ENCODE assay signal across 36 cellular contexts in genomic region chr7:17101207-17101696, GRCh38.
"Had no signal": no experiment of that assay in that cellular context is flagged by ENCODE, and none has a peak within 500 bp of the region (broad histone marks: within the 10 kb centered on the region; RNA-seq: fewer than 3 reads in every experiment).

No MANE protein-coding gene starts in this region.

- H3K36me3 Mint-ChIP-seq: activated naive CD4-positive, alpha-beta T cell treated with anti-CD3 and anti-CD28 coated beads, Interleukin-2, amount 10 ng/mL, durations not matched to agents 7 days and 5 days; activated naive CD4-positive, alpha-beta T cell treated with anti-CD3 and anti-CD28 coated beads, Interleukin-2, amount 50 U/mL, for 24 hours; activated naive CD8-positive, alpha-beta T cell; brain had no signal

- H3K27me3 Mint-ChIP-seq: activated B cell treated with CpG ODN at 0.5 μM for 24 hours; activated CD4-positive, alpha-beta memory T cell treated with anti-CD3 and anti-CD28 coated beads, Interleukin-2, amount 10 ng/mL, durations not matched to agents 7 days and 5 days; activated CD8-positive, alpha-beta memory T cell treated with anti-CD3 and anti-CD28 coated beads, Interleukin-2, amount 10 ng/mL, durations not matched to agents 7 days and 5 days; activated naive CD4-positive, alpha-beta T cell treated with anti-CD3 and anti-CD28 coated beads, Interleukin-2, amount 10 ng/mL, durations not matched to agents 7 days and 5 days; activated naive CD4-positive, alpha-beta T cell treated with anti-CD3 and anti-CD28 coated beads, Interleukin-2, amount 50 U/mL, for 24 hours; activated naive CD8-positive, alpha-beta T cell; activated naive CD8-positive, alpha-beta T cell treated with anti-CD3 and anti-CD28 coated beads, Interleukin-2, amount 10 ng/mL, durations not matched to agents 7 days and 5 days; activated naive CD8-positive, alpha-beta T cell treated with anti-CD3 and anti-CD28 coated beads, Interleukin-2, amount 50 U/mL, for 24 hours; activated T-cell treated with anti-CD3 and anti-CD28 coated beads, Interleukin-2, amount 50 U/mL, for 24 hours; central memory CD8-positive, alpha-beta T cell had no signal

- H3K27me3 ChIP-seq: ascending aorta, cardiac muscle cell had no signal

- FAIRE-seq: bronchial epithelial cell, TTC549 had no signal

- H3K4me3 ChIP-seq: ascending aorta, cardiac muscle cell had no signal

- DNase-seq: activated B cell treated with CpG ODN at 0.5 μM for 24 hours; activated CD4-positive, alpha-beta memory T cell treated with anti-CD3 and anti-CD28 coated beads, Interleukin-2, amount 10 ng/mL, durations not matched to agents 7 days and 5 days; activated CD4-positive, alpha-beta T cell treated with anti-CD3 and anti-CD28 coated beads for 4 hours; activated CD4-positive, alpha-beta T cell treated with anti-CD3 and anti-CD28 coated beads, Interleukin-2, amount 10 ng/mL, durations not matched to agents 7 days and 5 days; activated CD4-positive, alpha-beta T cell treated with anti-CD3 and anti-CD28 coated beads, Interleukin-2, amount 50 U/mL, for 48 hours; activated CD4-positive, CD25-positive, alpha-beta regulatory T cell treated with anti-CD3 and anti-CD28 coated beads, Interleukin-2, amount 50 U/mL, for 72 hours; activated CD8-positive, alpha-beta memory T cell treated with anti-CD3 and anti-CD28 coated beads for 24 hours; activated CD8-positive, alpha-beta memory T cell treated with anti-CD3 and anti-CD28 coated beads, Interleukin-2, amount 10 ng/mL, durations not matched to agents 7 days and 5 days; activated CD8-positive, alpha-beta memory T cell treated with anti-CD3 and anti-CD28 coated beads, Interleukin-2, amount 50 U/mL, for 48 hours; activated CD8-positive, alpha-beta T cell treated with anti-CD3 and anti-CD28 coated beads, Interleukin-2, amount 10 ng/mL, durations not matched to agents 7 days and 5 days; activated effector memory CD4-positive, alpha-beta T cell treated with Interleukin-2 at 50 U/mL for 16 hours; activated gamma-delta T cell; activated naive CD4-positive, alpha-beta T cell treated with anti-CD3 and anti-CD28 coated beads, Interleukin-2, amount 10 ng/mL, durations not matched to agents 7 days and 5 days; activated naive CD4-positive, alpha-beta T cell treated with Interleukin-2 at 50 U/mL for 16 hours; activated naive CD8-positive, alpha-beta T cell treated with anti-CD3 and anti-CD28 coated beads, Interleukin-2, amount 10 ng/mL, durations not matched to agents 7 days and 5 days; activated naive CD8-positive, alpha-beta T cell treated with anti-CD3 and anti-CD28 coated beads, Interleukin-2, amount 50 U/mL, for 24 hours; activated T-cell treated with anti-CD3 and anti-CD28 coated beads, Interleukin-2, amount 50 U/mL, for 24 hours; activated T-cell treated with anti-CD3 and anti-CD28 coated beads, Interleukin-2, amount 50 U/mL, for 48 hours; amygdala; anterior cingulate cortex; caudate nucleus; cerebellar nuclear complex; T-helper 2 cell; T-helper 9 cell had no signal

- H3K9me3 ChIP-seq: ascending aorta had no signal

- ATAC-seq: activated CD8-positive, alpha-beta memory T cell treated with anti-CD3 and anti-CD28 coated beads, Interleukin-2, amount 10 ng/mL, durations not matched to agents 7 days and 5 days; activated CD8-positive, alpha-beta T cell treated with anti-CD3 and anti-CD28 coated beads, Interleukin-2, amount 10 ng/mL, durations not matched to agents 7 days and 5 days; activated naive CD8-positive, alpha-beta T cell treated with anti-CD3 and anti-CD28 coated beads, Interleukin-2, amount 50 U/mL, for 24 hours had no signal

- H3K4me3 Mint-ChIP-seq: activated B cell treated with CpG ODN at 0.5 μM for 24 hours; activated CD4-positive, alpha-beta memory T cell treated with anti-CD3 and anti-CD28 coated beads, Interleukin-2, amount 10 ng/mL, durations not matched to agents 7 days and 5 days; activated CD4-positive, alpha-beta T cell treated with anti-CD3 and anti-CD28 coated beads, Interleukin-2, amount 10 ng/mL, durations not matched to agents 7 days and 5 days; activated CD8-positive, alpha-beta memory T cell treated with anti-CD3 and anti-CD28 coated beads, Interleukin-2, amount 10 ng/mL, durations not matched to agents 7 days and 5 days; activated CD8-positive, alpha-beta T cell treated with anti-CD3 and anti-CD28 coated beads, Interleukin-2, amount 10 ng/mL, durations not matched to agents 7 days and 5 days; activated naive CD4-positive, alpha-beta T cell treated with anti-CD3 and anti-CD28 coated beads, Interleukin-2, amount 10 ng/mL, durations not matched to agents 7 days and 5 days; activated naive CD4-positive, alpha-beta T cell treated with anti-CD3 and anti-CD28 coated beads, Interleukin-2, amount 50 U/mL, for 24 hours; activated naive CD8-positive, alpha-beta T cell; activated naive CD8-positive, alpha-beta T cell treated with anti-CD3 and anti-CD28 coated beads, Interleukin-2, amount 10 ng/mL, durations not matched to agents 7 days and 5 days; activated naive CD8-positive, alpha-beta T cell treated with anti-CD3 and anti-CD28 coated beads, Interleukin-2, amount 50 U/mL, for 24 hours; activated T-cell treated with anti-CD3 and anti-CD28 coated beads, Interleukin-2, amount 50 U/mL, for 24 hours; brain; central memory CD8-positive, alpha-beta T cell; T-helper 1 cell treated with Interleukin-12 subunit alpha and Interleukin-12 subunit beta and Interleukin-4 antibody, amounts not matched to agents 30 μg/mL and 1 μg/mL, for 36 hours; T-helper 2 cell treated with Interferon-gamma antibody and Interleukin-4, amounts not matched to agents 5 μg/mL and 100 μg/mL, for 36 hours had no signal

- H3K4me1 Mint-ChIP-seq: activated CD4-positive, alpha-beta memory T cell treated with anti-CD3 and anti-CD28 coated beads, Interleukin-2, amount 10 ng/mL, durations not matched to agents 7 days and 5 days; activated CD4-positive, alpha-beta T cell treated with anti-CD3 and anti-CD28 coated beads, Interleukin-2, amount 10 ng/mL, durations not matched to agents 7 days and 5 days; activated naive CD4-positive, alpha-beta T cell treated with anti-CD3 and anti-CD28 coated beads, Interleukin-2, amount 10 ng/mL, durations not matched to agents 7 days and 5 days; activated naive CD4-positive, alpha-beta T cell treated with anti-CD3 and anti-CD28 coated beads, Interleukin-2, amount 50 U/mL, for 24 hours; brain had no signal

- H3K27ac ChIP-seq: ascending aorta, cardiac muscle cell, VCaP had no signal

- H3K27ac Mint-ChIP-seq: activated B cell treated with CpG ODN at 0.5 μM for 24 hours; activated CD4-positive, alpha-beta memory T cell treated with anti-CD3 and anti-CD28 coated beads, Interleukin-2, amount 10 ng/mL, durations not matched to agents 7 days and 5 days; activated CD4-positive, alpha-beta T cell treated with anti-CD3 and anti-CD28 coated beads, Interleukin-2, amount 10 ng/mL, durations not matched to agents 7 days and 5 days; activated CD8-positive, alpha-beta memory T cell treated with anti-CD3 and anti-CD28 coated beads, Interleukin-2, amount 10 ng/mL, durations not matched to agents 7 days and 5 days; activated CD8-positive, alpha-beta T cell treated with anti-CD3 and anti-CD28 coated beads, Interleukin-2, amount 10 ng/mL, durations not matched to agents 7 days and 5 days; activated naive CD4-positive, alpha-beta T cell treated with anti-CD3 and anti-CD28 coated beads, Interleukin-2, amount 10 ng/mL, durations not matched to agents 7 days and 5 days; activated naive CD4-positive, alpha-beta T cell treated with anti-CD3 and anti-CD28 coated beads, Interleukin-2, amount 50 U/mL, for 24 hours; activated naive CD8-positive, alpha-beta T cell; activated naive CD8-positive, alpha-beta T cell treated with anti-CD3 and anti-CD28 coated beads, Interleukin-2, amount 10 ng/mL, durations not matched to agents 7 days and 5 days; activated naive CD8-positive, alpha-beta T cell treated with anti-CD3 and anti-CD28 coated beads, Interleukin-2, amount 50 U/mL, for 24 hours; activated T-cell treated with anti-CD3 and anti-CD28 coated beads, Interleukin-2, amount 50 U/mL, for 24 hours; activated T-helper 2 cell treated with anti-CD3 and anti-CD28 coated beads, Interferon-gamma antibody, Interleukin-2, Interleukin-4, amounts not matched to agents 10 μg/mL and 5 μg/mL and 100 μg/mL, durations not matched to agents 14 hours and 24 hours and 36 hours; brain; T-helper 1 cell treated with Interleukin-12 subunit alpha and Interleukin-12 subunit beta and Interleukin-4 antibody, amounts not matched to agents 30 μg/mL and 1 μg/mL, for 36 hours; T-helper 2 cell treated with Interferon-gamma antibody and Interleukin-4, amounts not matched to agents 5 μg/mL and 100 μg/mL, for 36 hours had no signal

- H3K9me3 Mint-ChIP-seq: activated B cell treated with CpG ODN at 0.5 μM for 24 hours; activated CD4-positive, alpha-beta memory T cell treated with anti-CD3 and anti-CD28 coated beads, Interleukin-2, amount 10 ng/mL, durations not matched to agents 7 days and 5 days; activated naive CD4-positive, alpha-beta T cell treated with anti-CD3 and anti-CD28 coated beads, Interleukin-2, amount 50 U/mL, for 24 hours; activated T-cell treated with anti-CD3 and anti-CD28 coated beads, Interleukin-2, amount 50 U/mL, for 24 hours; activated T-helper 2 cell treated with anti-CD3 and anti-CD28 coated beads, Interferon-gamma antibody, Interleukin-2, Interleukin-4, amounts not matched to agents 10 μg/mL and 5 μg/mL and 100 μg/mL, durations not matched to agents 14 hours and 24 hours and 36 hours; central memory CD8-positive, alpha-beta T cell had no signal

- H3K36me3 ChIP-seq: ascending aorta, cardiac muscle cell had no signal
